ENCODE assay signal across 20 cellular contexts in the genomic region with DNA sequence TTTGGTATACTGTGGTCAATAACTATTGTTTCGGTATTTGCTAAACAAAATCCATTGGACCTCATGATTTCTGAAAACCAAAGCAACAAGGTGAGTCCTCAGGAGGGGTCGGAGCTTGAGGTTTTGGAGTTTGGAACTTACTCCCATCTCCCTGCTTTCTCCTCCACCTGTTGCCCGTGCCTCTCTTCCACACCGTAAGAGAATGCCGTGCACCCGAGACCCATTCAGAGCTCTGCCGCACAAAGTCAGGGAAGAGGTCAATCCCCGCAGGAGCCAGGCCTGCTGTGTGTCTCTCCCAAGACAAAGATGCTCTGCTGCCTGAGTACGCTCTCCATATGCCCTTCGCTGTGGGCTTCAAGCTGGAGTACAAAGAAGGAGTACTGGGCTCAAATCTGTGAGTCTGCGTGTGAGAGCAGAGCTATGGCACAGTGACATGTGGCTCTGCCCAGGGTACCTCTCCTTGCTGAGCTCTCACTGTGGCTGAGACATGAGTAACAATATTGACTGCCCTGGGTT.
"Had no signal": no experiment of that assay in that cellular context is flagged by ENCODE, and none has a peak within 500 bp of the region (broad histone marks: within the 10 kb centered on the region; RNA-seq: fewer than 3 reads in every experiment).

No MANE protein-coding gene starts in this region.

- H3K27ac ChIP-seq: esophagus squamous epithelium, gastroesophageal sphincter, left ventricle myocardium inferior, lower lobe of right lung, sigmoid colon, stomach had no signal

- H3K9me3 Mint-ChIP-seq: memory B cell, mesothelial cell of epicardium, natural killer cell, type B pancreatic cell had no signal

- DNase-seq: effector memory CD4-positive, alpha-beta T cell; esophagus squamous epithelium; foreskin fibroblast; kidney; left cardiac atrium; left ventricle myocardium inferior; lower lobe of right lung; natural killer cell; sigmoid colon; stimulated activated CD4-positive, alpha-beta T cell treated with anti-CD3 and anti-CD28 coated beads, Interleukin-12 subunit alpha, Interleukin-12 subunit beta, amount 100 ng/mL, for 4 hours; stimulated activated naive CD4-positive, alpha-beta T cell; stomach; substantia nigra had no signal

- H3K36me3 Mint-ChIP-seq: natural killer cell had no signal

- FAIRE-seq: kidney, urothelium cell line had no signal

- H3K9me3 ChIP-seq: esophagus squamous epithelium, gastroesophageal sphincter, left ventricle myocardium inferior, lower lobe of right lung, sigmoid colon, stomach had no signal

- H3K4me3 ChIP-seq: coronary artery, esophagus squamous epithelium, gastroesophageal sphincter, left ventricle myocardium inferior, lower lobe of right lung, sigmoid colon, skin epidermis, stomach had no signal

- H3K27ac Mint-ChIP-seq: memory B cell, mesothelial cell of epicardium, natural killer cell, type B pancreatic cell had no signal

- H3K4me3 Mint-ChIP-seq: memory B cell, mesothelial cell of epicardium, natural killer cell, type B pancreatic cell had no signal

- H3K27me3 ChIP-seq: esophagus squamous epithelium, gastroesophageal sphincter, sigmoid colon, stomach had no signal

- ATAC-seq: gastroesophageal sphincter, left cardiac atrium, lower lobe of right lung, natural killer cell had no signal

- H3K27me3 Mint-ChIP-seq: memory B cell, type B pancreatic cell had no signal
